17 cellular contexts compared by ENCODE assay signal in genomic region chr4:93660036-93660435, GRCh38.
DNase-seq lines count a peak whose midpoint lies in the region; ATAC-seq and TF ChIP-seq lines count a peak whose summit lies in the region.
"Had no signal": no experiment of that assay in that cellular context is flagged by ENCODE, and none has a peak within 500 bp of the region (broad histone marks: within the 10 kb centered on the region; RNA-seq: fewer than 3 reads in every experiment).

No MANE protein-coding gene starts in this region.

- H3F3A ChIP-seq in GM23338 (replicated peaks; ENCODE audit: low read depth) (no peaks in the 10 kb centered on the region), SK-N-SH (replicated peaks; ENCODE audit: insufficient read depth) (peaks cover 16% of the 10 kb centered on the region), neural cell (ENCODE audit: insufficient read depth, low read length, poor library complexity, severe bottlenecking) (peaks cover 10% of the 10 kb centered on the region)

- no peaks in the 10 kb centered on the region for H3K9me3 Mint-ChIP-seq in GM23338

- TF ChIP-seq CTCF in GM23338 (conservative IDR thresholded peaks at IDR 0.05; ENCODE audit: low read depth in 2 of 2) (no peak), SK-N-SH (IDR thresholded peaks at IDR 0.05) (no peak), neural cell (IDR thresholded peaks at IDR 0.05; ENCODE audit: poor library complexity, severe bottlenecking) (no peak), testis (IDR thresholded peaks at IDR 0.05) (no peak), gastroesophageal sphincter (IDR thresholded peaks at IDR 0.05) (no peak)

- DNase-seq in GM23338 (ENCODE audit: low spot score) (no peak), SK-N-SH (no peak), testis (no peak)
- DNase-seq: AML-193; Caco-2; Calu3; CD4-positive, alpha-beta T cell; CD8-positive, alpha-beta T cell; DMS79 treated with DMSO at 0.1 percent for 48 hours; GF-D8 had no signal

- H3K27ac Mint-ChIP-seq in GM23338 = peak overlapping the region; percentile 54; the same call in 1 of the 2 replicates
- H3K27ac Mint-ChIP-seq: B cell; CD4-positive, alpha-beta T cell; CD8-positive, alpha-beta T cell had no signal

- peaks cover 3% of the 10 kb centered on the region; the same call in 1 of the 3 replicates for H3K36me3 Mint-ChIP-seq in GM23338 (ENCODE audit: low read depth)
- H3K36me3 Mint-ChIP-seq: CD8-positive, alpha-beta T cell had no signal

- peaks cover 18% of the 10 kb centered on the region for H3K4me1 ChIP-seq in GM23338 (ENCODE audit: insufficient read depth)
- H3K4me1 ChIP-seq in SK-N-SH (ENCODE audit: control insufficient read depth in 1 of 2, insufficient read depth in 2 of 2, low read depth in 1 of 2, low read length in 1 of 2) = peaks cover 0 to 9% of the 10 kb centered on the region in 2 experiments; a peak in 2 of 4 replicates
- no peaks in the 10 kb centered on the region for H3K4me1 ChIP-seq in testis
- H3K4me1 ChIP-seq in gastroesophageal sphincter = no peaks in the 10 kb centered on the region
- H3K4me1 ChIP-seq: A549; BLaER1 treated with 17β-estradiol and CSF1 and Interleukin-3, amounts not matched to agents 10 nM and 100 nM; Caco-2 had no signal

- H3K27ac ChIP-seq in GM23338 (ENCODE audit: low read depth) (no peak overlapping the region), SK-N-SH (ENCODE audit: low read depth in 2 of 2, low read length in 1 of 2) (peak overlapping the region in 1 of 2 experiments; percentile 45; a peak in 2 of 4 replicates), neural cell (ENCODE audit: low read length) (peak overlapping the region; percentile 48), testis (no peak overlapping the region), gastroesophageal sphincter (no peak overlapping the region)
- H3K27ac ChIP-seq: 22Rv1; A549; BLaER1 treated with 17β-estradiol and CSF1 and Interleukin-3, amounts not matched to agents 10 nM and 100 nM; C4-2B had no signal

- H3K27me3 ChIP-seq in GM23338 (ENCODE audit: insufficient read depth) = no peaks in the 10 kb centered on the region
- no peaks in the 10 kb centered on the region for H3K27me3 ChIP-seq in SK-N-SH (ENCODE audit: insufficient read depth)
- no peaks in the 10 kb centered on the region for H3K27me3 ChIP-seq in neural cell (ENCODE audit: insufficient read depth, low read depth, low read length)
- no peaks in the 10 kb centered on the region for H3K27me3 ChIP-seq in testis
- no peaks in the 10 kb centered on the region for H3K27me3 ChIP-seq in gastroesophageal sphincter
- H3K27me3 ChIP-seq: BLaER1 treated with 17β-estradiol and CSF1 and Interleukin-3, amounts not matched to agents 10 nM and 100 nM had no signal

- CTCF ChIA-PET in SK-N-SH (lab: Yijun Ruan, JAX) = interaction anchor here (0.6 kb wide), 1 partner anchor 29 kb away, joined by 3 read pairs; no protein-coding TSS in a partner anchor

- POLR2A ChIA-PET in SK-N-SH (lab: Yijun Ruan, JAX) = no interaction called here

- 79% methylated on average over 3 of the region's 3 CpGs for WGBS in SK-N-SH (ENCODE audit: low lambda C conversion rate)
- WGBS in testis, 2 donors = 94 to 98% methylated on average over 3 of the region's 3 CpGs
- WGBS in gastroesophageal sphincter (ENCODE audit: low coverage in 1 of 2), 2 donors = 90 to 93% methylated on average over 3 of the region's 3 CpGs

- H4K20me1 ChIP-seq in GM23338 (replicated peaks; ENCODE audit: insufficient read depth) = no peaks in the 10 kb centered on the region
- no peaks in the 10 kb centered on the region for H4K20me1 ChIP-seq in SK-N-SH (ENCODE audit: insufficient read depth)
- H4K20me1 ChIP-seq in neural cell (ENCODE audit: insufficient read depth) = no peaks in the 10 kb centered on the region
- H4K20me1 ChIP-seq: BLaER1 treated with 17β-estradiol and CSF1 and Interleukin-3, amounts not matched to agents 10 nM and 100 nM had no signal

- no peak for TF ChIP-seq RAD21 in SK-N-SH (IDR thresholded peaks at IDR 0.05; ENCODE audit: low read length)
- no peak for TF ChIP-seq RAD21 in neural cell (conservative IDR thresholded peaks at IDR 0.05)

- H2AFZ ChIP-seq in GM23338 = no peak overlapping the region
- H2AFZ ChIP-seq in SK-N-SH (ENCODE audit: low read depth) = peak overlapping the region; percentile 57; the same call in 1 of the 2 replicates
- H2AFZ ChIP-seq in neural cell (ENCODE audit: low read depth, low read length) = no peak overlapping the region

- no peaks in the 10 kb centered on the region for H3K9me3 ChIP-seq in SK-N-SH
- no peaks in the 10 kb centered on the region for H3K9me3 ChIP-seq in neural cell (ENCODE audit: low read length)
- no peaks in the 10 kb centered on the region for H3K9me3 ChIP-seq in testis
- H3K9me3 ChIP-seq in gastroesophageal sphincter = no peaks in the 10 kb centered on the region
- H3K9me3 ChIP-seq: A549; BLaER1 treated with 17β-estradiol and CSF1 and Interleukin-3, amounts not matched to agents 10 nM and 100 nM; Caco-2 had no signal

- H3K9ac ChIP-seq in SK-N-SH (no peak overlapping the region), neural cell (ENCODE audit: low read length) (no peak overlapping the region)
- H3K9ac ChIP-seq: BLaER1 treated with 17β-estradiol and CSF1 and Interleukin-3, amounts not matched to agents 10 nM and 100 nM had no signal

- H3K27me3 Mint-ChIP-seq in GM23338 (ENCODE audit: insufficient read depth, low read depth, poor library complexity) = no peaks in the 10 kb centered on the region
- H3K27me3 Mint-ChIP-seq: B cell; CD4-positive, alpha-beta T cell had no signal

- H3K36me3 ChIP-seq in GM23338 (ENCODE audit: insufficient read depth) (no peaks in the 10 kb centered on the region), SK-N-SH (replicated peaks in 1 of 2; ENCODE audit: control insufficient read depth in 1 of 2, insufficient read depth in 2 of 2, low read length in 1 of 2) (no peaks in the 10 kb centered on the region), neural cell (ENCODE audit: insufficient read depth, low read length) (no peaks in the 10 kb centered on the region), testis (ENCODE audit: low read depth, missing control alignments) (no peaks in the 10 kb centered on the region), gastroesophageal sphincter (no peaks in the 10 kb centered on the region)
- H3K36me3 ChIP-seq: BLaER1 treated with 17β-estradiol and CSF1 and Interleukin-3, amounts not matched to agents 10 nM and 100 nM had no signal

- TF ChIP-seq POLR2A in testis (IDR thresholded peaks at IDR 0.05) (no peak), gastroesophageal sphincter (IDR thresholded peaks at IDR 0.05) (no peak)

- H3K4me2 ChIP-seq in GM23338 (no peak overlapping the region), SK-N-SH (no peak overlapping the region), neural cell (ENCODE audit: low read length) (peak overlapping the region; percentile 12)
- H3K4me2 ChIP-seq: A549; BLaER1 treated with 17β-estradiol and CSF1 and Interleukin-3, amounts not matched to agents 10 nM and 100 nM had no signal

- peaks cover 21% of the 10 kb centered on the region; the same call in 2 of the 3 replicates for H3K4me1 Mint-ChIP-seq in GM23338
- H3K4me1 Mint-ChIP-seq: B cell had no signal

- no peak overlapping the region for H3K4me3 Mint-ChIP-seq in GM23338
- H3K4me3 Mint-ChIP-seq: B cell; CD4-positive, alpha-beta T cell; CD8-positive, alpha-beta T cell had no signal

- intact Hi-C loops in testis (cut with DNase I; ENCODE audit: low total_unique reads) = no loop called here

- H3K79me2 ChIP-seq in GM23338 (replicated peaks; ENCODE audit: insufficient read depth) (no peaks in the 10 kb centered on the region), SK-N-SH (ENCODE audit: insufficient read depth) (no peaks in the 10 kb centered on the region), neural cell (replicated peaks; ENCODE audit: insufficient read depth, low read length) (no peaks in the 10 kb centered on the region)

- ATAC-seq in GM23338 (no peak), gastroesophageal sphincter (no peak)
- ATAC-seq: A549; CD8-positive, alpha-beta T cell had no signal

- no peaks in the 10 kb centered on the region for H3K9me2 ChIP-seq in GM23338 (ENCODE audit: insufficient read depth)
- H3K9me2 ChIP-seq in SK-N-SH = no peaks in the 10 kb centered on the region
- no peaks in the 10 kb centered on the region for H3K9me2 ChIP-seq in neural cell (ENCODE audit: insufficient read depth, low read length)

- TF ChIP-seq EP300 in SK-N-SH (IDR thresholded peaks at IDR 0.05; ENCODE audit: borderline replicate concordance in 1 of 2, low read depth in 1 of 2, low read length in 1 of 2) = no peak
- TF ChIP-seq EP300 in neural cell (conservative IDR thresholded peaks at IDR 0.05; ENCODE audit: poor library complexity, severe bottlenecking) = peak; percentile 74
- no peak for TF ChIP-seq EP300 in gastroesophageal sphincter (IDR thresholded peaks at IDR 0.05)

- no peak overlapping the region for H3K4me3 ChIP-seq in GM23338
- H3K4me3 ChIP-seq in SK-N-SH (ENCODE audit: low read depth in 2 of 2, low read length in 1 of 2) = no peak overlapping the region
- H3K4me3 ChIP-seq in neural cell (ENCODE audit: low read length) = no peak overlapping the region
- no peak overlapping the region for H3K4me3 ChIP-seq in testis
- H3K4me3 ChIP-seq in gastroesophageal sphincter = no peak overlapping the region
- H3K4me3 ChIP-seq: A549; BLaER1 treated with 17β-estradiol and CSF1 and Interleukin-3, amounts not matched to agents 10 nM and 100 nM had no signal

TF ChIP-seq in GM23338, 12 proteins besides CTCF, POLR2A, EP300 and RAD21:
- TF ChIP-seq JUNB (IDR thresholded peaks at IDR 0.05; ENCODE audit: unreplicated experiment) = no peak

TF ChIP-seq in SK-N-SH, 30 proteins besides CTCF, POLR2A, EP300 and RAD21 (continues in another document):
- no peak for TF ChIP-seq FOXJ3 (CRISPR knock-in tag; IDR thresholded peaks at IDR 0.05)
- no peak for TF ChIP-seq SMC3 (IDR thresholded peaks at IDR 0.05; ENCODE audit: low read depth, low read length)

TF ChIP-seq in neural cell, 6 proteins besides CTCF, POLR2A, EP300 and RAD21 (continues in another document):
- TF ChIP-seq EZH2 (IDR thresholded peaks at IDR 0.05; ENCODE audit: borderline replicate concordance, insufficient read depth, low read length, poor library complexity, severe bottlenecking) = no peak
- TF ChIP-seq SMC3 (conservative IDR thresholded peaks at IDR 0.05; ENCODE audit: poor library complexity) = no peak
